Comparison of ENCODE assay signal across 13 cellular contexts in the genomic region with DNA sequence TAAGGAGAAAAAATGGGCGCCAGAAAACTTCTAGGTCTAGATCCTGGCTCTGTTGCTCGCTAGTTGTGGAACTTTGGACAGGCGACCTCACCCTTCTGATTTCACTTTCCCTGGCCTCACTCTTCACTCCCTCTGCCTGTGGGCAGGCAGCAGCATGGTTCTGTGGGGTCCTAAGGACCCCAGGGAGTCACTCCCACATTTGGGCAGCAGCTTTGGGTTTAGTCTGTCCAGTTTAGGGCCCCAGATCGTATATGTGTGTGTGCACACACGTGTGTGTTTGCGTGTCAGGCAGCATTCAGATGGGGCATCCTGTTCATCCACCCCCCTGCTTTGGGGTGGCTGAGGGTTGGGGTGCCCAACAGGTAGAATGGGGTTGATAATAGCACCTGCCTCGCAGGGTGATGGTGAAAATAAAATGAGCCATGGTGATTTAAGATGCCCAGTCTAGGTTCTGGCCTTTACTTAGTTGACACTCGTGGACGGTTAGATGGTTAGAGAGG.
DNase-seq lines count a peak whose midpoint lies in the region; ATAC-seq, FAIRE-seq and TF ChIP-seq lines count a peak whose summit lies in the region.
"Had no signal": no experiment of that assay in that cellular context is flagged by ENCODE, and none has a peak within 500 bp of the region (broad histone marks: within the 10 kb centered on the region; RNA-seq: fewer than 3 reads in every experiment).

No MANE protein-coding gene starts in this region.

- H3K4me3 ChIP-seq in OCI-LY1 (ENCODE audit: low read depth, low read length, poor library complexity, severe bottlenecking) (peak overlapping the region; percentile 12), pancreas (no peak overlapping the region)
- H3K4me3 ChIP-seq in effector memory CD4-positive, alpha-beta T cell (ENCODE audit: insufficient read depth, low read depth, low read length, poor library complexity, severe bottlenecking): no peak overlapping the region
- H3K4me3 ChIP-seq: ascending aorta, sigmoid colon had no signal

- no peak overlapping the region for H2AFZ ChIP-seq in OCI-LY1 (ENCODE audit: low read length)

- FAIRE-seq in pancreas (lab: Jason Lieb, UNC): no peak

- TF ChIP-seq CTCF in OCI-LY1 (IDR thresholded peaks at IDR 0.05; ENCODE audit: low read length) (no peak), pancreas (IDR thresholded peaks at IDR 0.05) (no peak)

- 0 out of 2 replicates have a peak, but pooled peaks cover 3% of the 10 kb centered on the region for H3K79me2 ChIP-seq in OCI-LY1 (ENCODE audit: insufficient read depth, low read length)

- H3K36me3 ChIP-seq in OCI-LY1 (ENCODE audit: insufficient read depth, low read length): no peaks in the 10 kb centered on the region
- H3K36me3 ChIP-seq in effector memory CD4-positive, alpha-beta T cell (ENCODE audit: control insufficient read depth, insufficient read depth, low read length): no peaks in the 10 kb centered on the region
- H3K36me3 ChIP-seq in pancreas: no peaks in the 10 kb centered on the region
- H3K36me3 ChIP-seq: ascending aorta, sigmoid colon had no signal

- H3K27ac ChIP-seq in OCI-LY1 (ENCODE audit: low read depth, low read length, poor library complexity, severe bottlenecking) (peak overlapping the region; percentile 97), pancreas (peak overlapping the region in 3 of 4 donors; percentile 22 to 96 (median 96))
- H3K27ac ChIP-seq in effector memory CD4-positive, alpha-beta T cell (ENCODE audit: insufficient read depth, low read length, poor library complexity, severe bottlenecking): peak overlapping the region; percentile 85
- H3K27ac ChIP-seq: ascending aorta, sigmoid colon had no signal

- H3K9ac ChIP-seq in OCI-LY1 (ENCODE audit: low read length): peak overlapping the region; percentile 34; the same call in 1 of the 2 replicates

- no peaks in the 10 kb centered on the region for H3F3A ChIP-seq in OCI-LY1 (ENCODE audit: insufficient read depth, low read length)

- H3K9me2 ChIP-seq in OCI-LY1 (ENCODE audit: low read depth, low read length): no peaks in the 10 kb centered on the region

- no peaks in the 10 kb centered on the region for H4K20me1 ChIP-seq in OCI-LY1 (ENCODE audit: insufficient read depth, low read length)

- no peaks in the 10 kb centered on the region for H3K9me3 ChIP-seq in OCI-LY1 (ENCODE audit: low read length)
- H3K9me3 ChIP-seq in effector memory CD4-positive, alpha-beta T cell (ENCODE audit: control insufficient read depth, low read length): no peaks in the 10 kb centered on the region
- H3K9me3 ChIP-seq in pancreas: no peaks in the 10 kb centered on the region
- H3K9me3 ChIP-seq: ascending aorta, sigmoid colon had no signal

- H3K4me2 ChIP-seq in OCI-LY1 (ENCODE audit: low read length): peak overlapping the region; percentile 26; the same call in 1 of the 2 replicates

- 66 to 69% methylated on average over 9 of the region's 9 CpGs for WGBS in pancreas, 2 donors

- DNase-seq in effector memory CD4-positive, alpha-beta T cell: no peak
- DNase-seq in pancreas (no peak), amygdala (lab: John Stamatoyannopoulos, UW) (no peak), NCI-H510A (lab: John Stamatoyannopoulos, UW) (no peak), DMS 273 (lab: John Stamatoyannopoulos, UW; ENCODE audit: unreplicated experiment) (no peak)
- DNase-seq in activated CD8-positive, alpha-beta memory T cell treated with anti-CD3 and anti-CD28 coated beads for 24 hours: no peak
- DNase-seq: DND-41, NCI-H1694, sigmoid colon had no signal

- intact Hi-C loops in pancreas (cut with DNase I): no loop called here

- peaks cover 74% of the 10 kb centered on the region for H3K4me1 ChIP-seq in OCI-LY1 (ENCODE audit: insufficient read depth, low read length, severe bottlenecking)
- H3K4me1 ChIP-seq in effector memory CD4-positive, alpha-beta T cell (ENCODE audit: control insufficient read depth, insufficient read depth, low read length, poor library complexity, severe bottlenecking): peaks cover 82% of the 10 kb centered on the region
- peaks cover 61 to 81% (median 72%) of the 10 kb centered on the region in 3 donors for H3K4me1 ChIP-seq in pancreas

- ATAC-seq in GM18519 (IDR thresholded peaks at IDR 0.05; ENCODE audit: low FRiP score, unreplicated experiment) (peak; percentile 9), pancreas (no peak)
- ATAC-seq: Panc1 had no signal

- H3K27me3 ChIP-seq in OCI-LY1 (ENCODE audit: insufficient read depth, low read length) (no peaks in the 10 kb centered on the region), pancreas (no peaks in the 10 kb centered on the region)
- no peaks in the 10 kb centered on the region for H3K27me3 ChIP-seq in effector memory CD4-positive, alpha-beta T cell (replicated peaks; ENCODE audit: control insufficient read depth, insufficient read depth, low read length, poor library complexity, severe bottlenecking)
- H3K27me3 ChIP-seq: ascending aorta had no signal
